Comparison of ENCODE assay signal across 8 cellular contexts in genomic region chr19:55605207-55605636, GRCh38. TPM values are rescaled to one million over a fixed set of nuclear protein-coding genes. Genes with fewer than 3 reads are reported as not detected.
DNase-seq lines count a peak whose midpoint lies in the region; ATAC-seq, FAIRE-seq and TF ChIP-seq lines count a peak whose summit lies in the region.

No MANE protein-coding gene starts in this region.

- TF ChIP-seq CTCF in AG10803 (conservative IDR thresholded peaks at IDR 0.05; ENCODE audit: low read length) (no peak), kidney (IDR thresholded peaks at IDR 0.05; ENCODE audit: borderline replicate concordance, extremely low read depth, insufficient read depth) (no peak)

- peak overlapping the region; percentile 91 for H3K4me3 ChIP-seq in AG10803 (ENCODE audit: low read length)
- peak overlapping the region; percentile 66 to 89 for H3K4me3 ChIP-seq in kidney (ENCODE audit: low read length in 2 of 2)

- FAIRE-seq in kidney (lab: Jason Lieb, UNC): no peak

- ATAC-seq in GM19025 (IDR thresholded peaks at IDR 0.05; ENCODE audit: low read depth, unreplicated experiment): peak; percentile 69
- ATAC-seq in HG03342 (IDR thresholded peaks at IDR 0.05; ENCODE audit: unreplicated experiment): peak; percentile 61

- intact Hi-C loops in kidney (cut with DNase I): no loop called here

- no peaks in the 10 kb centered on the region for H3K9me3 ChIP-seq in kidney (ENCODE audit: control insufficient read depth in 1 of 2, low read length in 2 of 2)

- H3K4me1 ChIP-seq in kidney (ENCODE audit: control insufficient read depth in 1 of 2, insufficient read depth in 1 of 2, low read depth in 1 of 2, low read length in 2 of 2): peaks cover 3 to 20% of the 10 kb centered on the region in 2 donors

- H3K27ac ChIP-seq in caudate nucleus (ENCODE audit: low read depth, low read length) (peak overlapping the region; percentile 98), kidney (ENCODE audit: low read depth in 2 of 2, low read length in 2 of 2) (peak overlapping the region; percentile 92 to 98)

- DNase-seq in AG10803 (ENCODE audit: low read depth): peak; percentile 92
- DNase-seq in NCI-H345 treated with DMSO at 0.1 percent for 48 hours (lab: John Stamatoyannopoulos, UW; ENCODE audit: unreplicated experiment): peak; percentile 83
- DNase-seq in activated CD4-positive, CD25-positive, alpha-beta regulatory T cell (lab: John Stamatoyannopoulos, UW): peak; percentile 95 to 97 (median 96)
- peak in 60 of 61 donors; percentile 33 to 98 (median 91) for DNase-seq in caudate nucleus (lab: John Stamatoyannopoulos, UW)
- DNase-seq in kidney: peak; percentile 99
- peak; percentile 97 to 99 (median 99) for DNase-seq in stimulated activated CD4-positive, alpha-beta T cell treated with anti-CD3 and anti-CD28 coated beads, Interleukin-12 subunit alpha, Interleukin-12 subunit beta, amount 100 ng/mL, for 48 hours (ENCODE audit: low read depth in 2 of 3, low spot score in 1 of 3)

- peaks cover 0 to 3% of the 10 kb centered on the region in 2 donors for H3K36me3 ChIP-seq in kidney (ENCODE audit: control insufficient read depth in 1 of 2, insufficient read depth in 2 of 2, low read length in 2 of 2)

- H3K9ac ChIP-seq in kidney (ENCODE audit: low read length in 2 of 2): peak overlapping the region in 1 of 2 donors; percentile 60

RNA-seq across cellular contexts. Expression of gene ZNF865, which starts 0.2 kb away (rescaled TPM):
- 17.4 TPM for total RNA-seq in kidney
- 5.8 TPM for polyA plus RNA-seq in kidney (ENCODE audit: insufficient read depth, low read depth, low replicate concordance)

RNA-seq across cellular contexts. Expression of gene ZNF524, which starts 5.1 kb away (rescaled TPM):
- total RNA-seq in kidney: 22.9 TPM
- polyA plus RNA-seq in kidney (ENCODE audit: insufficient read depth, low read depth, low replicate concordance): 32.6 TPM

RNA-seq across cellular contexts. Expression of gene FIZ1, which starts 5.9 kb away (rescaled TPM):
- total RNA-seq in kidney: 17.9 TPM
- 11.9 TPM for polyA plus RNA-seq in kidney (ENCODE audit: insufficient read depth, low read depth, low replicate concordance)

RNA-seq across cellular contexts. Expression of gene ZNF784, which starts 19.1 kb away (rescaled TPM):
- 9.8 TPM for total RNA-seq in kidney
- 6.6 TPM for polyA plus RNA-seq in kidney (ENCODE audit: insufficient read depth, low read depth, low replicate concordance)

RNA-seq across cellular contexts. Expression of gene ZNF579, which starts 24.6 kb away (rescaled TPM):
- 16.6 TPM for total RNA-seq in kidney
- 10.9 TPM for polyA plus RNA-seq in kidney (ENCODE audit: insufficient read depth, low read depth, low replicate concordance)

Comparison
In these comparisons a context has a peak if more than half of its experiments do, and no peak if none do; other contexts are left out.
1. Peak in every context shown above with its lines: DNase-seq, ATAC-seq, H3K4me3 ChIP-seq and H3K27ac ChIP-seq.